8 cellular contexts compared by ENCODE assay signal in the genomic region with DNA sequence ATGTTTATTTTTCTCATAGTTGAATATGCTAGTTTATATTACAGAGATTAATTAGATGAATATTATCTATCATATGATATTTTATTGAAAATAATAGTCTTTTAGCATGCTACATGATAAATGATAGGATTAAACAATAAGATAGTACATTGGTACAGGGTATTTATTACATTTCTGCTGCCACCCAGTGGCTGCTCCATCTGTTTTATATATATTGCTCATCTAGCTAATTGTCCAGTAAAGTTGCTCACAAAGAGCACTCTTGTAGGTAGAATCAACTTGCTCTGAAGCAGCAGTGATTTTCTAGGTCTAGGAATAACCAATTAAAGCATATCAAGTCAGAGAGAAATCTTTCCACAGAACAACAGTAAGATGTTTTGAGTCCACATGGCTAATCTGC.
A peak's percentile ranks its signal among the peaks of the same experiment; 100 is the strongest.
DNase-seq lines count a peak whose midpoint lies in the region; ATAC-seq and TF ChIP-seq lines count a peak whose summit lies in the region.

No MANE protein-coding gene starts in this region.

- CTCF ChIA-PET in PC-9 (lab: Charles Lee) = interaction anchor here (0.8 kb wide), 1 partner anchor 529 kb away, joined by 6 read pairs; no protein-coding TSS in a partner anchor
- CTCF ChIA-PET in activated CD4-positive, alpha-beta memory T cell treated with anti-CD3 and anti-CD28 coated beads for 36 hours (lab: Charles Lee) = interaction anchor here (1.0 kb wide), 1 partner anchor 529 kb away, joined by 5 read pairs; no protein-coding TSS in a partner anchor

- intact Hi-C loops in heart left ventricle (cut with DNase I) = loop anchor here in 6 of 10 donors (2.0 to 5.0 kb wide), 5 partner anchors 319 to 529 kb away; a partner anchor contains a TSS
- intact Hi-C loops in cardiac septum (cut with DNase I) = no loop called here
- intact Hi-C loops in PC-9 (cut with micrococcal nuclease; ENCODE audit: unreplicated experiment) = no loop called here
- intact Hi-C loops in activated CD4-positive, alpha-beta memory T cell treated with anti-CD3 and anti-CD28 coated beads for 36 hours (cut with micrococcal nuclease) = loop anchor here (2.0 kb wide), 1 partner anchor 529 kb away; no protein-coding TSS in a partner anchor

- H3K4me1 Mint-ChIP-seq in T-helper 17 cell = no peaks in the 10 kb centered on the region
- no peaks in the 10 kb centered on the region for H3K4me1 Mint-ChIP-seq in activated CD4-positive, alpha-beta memory T cell treated with anti-CD3 and anti-CD28 coated beads for 36 hours (ENCODE audit: low read depth)

- peak in 2 of 4 donors; percentile 53 to 59 for ATAC-seq in heart left ventricle
- ATAC-seq in T-helper 17 cell = no peak
- ATAC-seq in HG03139 (IDR thresholded peaks at IDR 0.05; ENCODE audit: unreplicated experiment) = no peak

- no peak overlapping the region for H3K27ac ChIP-seq in heart left ventricle
- H3K27ac ChIP-seq in PC-9 = no peak overlapping the region

- DNase-seq in heart left ventricle = peak in 2 of 5 donors; percentile 26 to 43
- no peak for DNase-seq in cardiac septum (ENCODE audit: low spot score)
- DNase-seq in PC-9 = no peak
- DNase-seq in foreskin melanocyte = peak; percentile 11
- DNase-seq in T-helper 17 cell = no peak
- no peak for DNase-seq in activated CD4-positive, CD25-positive, alpha-beta regulatory T cell (lab: John Stamatoyannopoulos, UW)
- DNase-seq in activated CD4-positive, alpha-beta memory T cell treated with anti-CD3 and anti-CD28 coated beads for 36 hours = no peak

- no peaks in the 10 kb centered on the region for H3F3A ChIP-seq in PC-9 (ENCODE audit: insufficient read depth, low read depth)

- H3K4me3 Mint-ChIP-seq in T-helper 17 cell = no peak overlapping the region
- H3K4me3 Mint-ChIP-seq in activated CD4-positive, alpha-beta memory T cell treated with anti-CD3 and anti-CD28 coated beads for 36 hours = no peak overlapping the region

- no peaks in the 10 kb centered on the region for H3K79me2 ChIP-seq in PC-9 (ENCODE audit: low read depth)

- no peaks in the 10 kb centered on the region for H3K36me3 Mint-ChIP-seq in T-helper 17 cell (ENCODE audit: low read depth)
- H3K36me3 Mint-ChIP-seq in activated CD4-positive, alpha-beta memory T cell treated with anti-CD3 and anti-CD28 coated beads for 36 hours = no peaks in the 10 kb centered on the region

- no peaks in the 10 kb centered on the region for H3K9me3 Mint-ChIP-seq in activated CD4-positive, alpha-beta memory T cell treated with anti-CD3 and anti-CD28 coated beads for 36 hours

- BruUV-seq in PC-9 (replicated peaks; lab: Mats Ljungman, UMichigan) = no TSS peak

- H3K27ac Mint-ChIP-seq in T-helper 17 cell = no peak overlapping the region
- H3K27ac Mint-ChIP-seq in activated CD4-positive, alpha-beta memory T cell treated with anti-CD3 and anti-CD28 coated beads for 36 hours = no peak overlapping the region

- H3K4me1 ChIP-seq in heart left ventricle (peaks cover 0 to 3% (median 0%) of the 10 kb centered on the region in 12 donors), PC-9 (replicated peaks; ENCODE audit: insufficient read depth) (no peaks in the 10 kb centered on the region)

- H3K4me2 ChIP-seq in PC-9 = no peak overlapping the region

- TF ChIP-seq POLR2A in heart left ventricle (IDR thresholded peaks at IDR 0.05) = no peak

- H3K27me3 Mint-ChIP-seq in T-helper 17 cell = no peaks in the 10 kb centered on the region
- no peaks in the 10 kb centered on the region for H3K27me3 Mint-ChIP-seq in activated CD4-positive, alpha-beta memory T cell treated with anti-CD3 and anti-CD28 coated beads for 36 hours

- H3K4me3 ChIP-seq in heart left ventricle (no peak overlapping the region), PC-9 (no peak overlapping the region)

- H3K9me2 ChIP-seq in PC-9 (ENCODE audit: insufficient read depth) = no peaks in the 10 kb centered on the region

- H3K27me3 ChIP-seq in heart left ventricle (no peaks in the 10 kb centered on the region), PC-9 (ENCODE audit: insufficient read depth, low read depth) (no peaks in the 10 kb centered on the region)

- H2AFZ ChIP-seq in PC-9 = no peak overlapping the region

- POLR2A ChIA-PET in PC-9 (lab: Charles Lee; ENCODE audit: unreplicated experiment) = no interaction called here
- POLR2A ChIA-PET in activated CD4-positive, alpha-beta memory T cell treated with anti-CD3 and anti-CD28 coated beads for 36 hours (lab: Charles Lee) = no interaction called here

- H3K36me3 ChIP-seq in heart left ventricle (no peaks in the 10 kb centered on the region), PC-9 (ENCODE audit: low read depth) (no peaks in the 10 kb centered on the region)

- peak in 10 of 12 donors; percentile 7 to 50 (median 38) for TF ChIP-seq CTCF in heart left ventricle (IDR thresholded peaks at IDR 0.05)
- TF ChIP-seq CTCF in PC-9 (conservative IDR thresholded peaks at IDR 0.05) = peak; percentile 29; the same call in 1 of the 2 replicates

- no peaks in the 10 kb centered on the region for H4K20me1 ChIP-seq in PC-9 (ENCODE audit: insufficient read depth)

- peaks cover 0 to 3% (median 0%) of the 10 kb centered on the region in 12 donors for H3K9me3 ChIP-seq in heart left ventricle
- no peaks in the 10 kb centered on the region for H3K9me3 ChIP-seq in PC-9 (ENCODE audit: insufficient read depth, low read depth)
- no peaks in the 10 kb centered on the region for H3K9me3 ChIP-seq in T-helper 17 cell (ENCODE audit: control insufficient read depth, low read length, poor library complexity, severe bottlenecking)

Comparison
In these comparisons a context has a peak if more than half of its experiments do, and no peak if none do; other contexts are left out.
1. intact Hi-C loops: an anchor here in heart left ventricle (2.0 to 5.0 kb wide) and activated CD4-positive, alpha-beta memory T cell treated with anti-CD3 and anti-CD28 coated beads for 36 hours (2.0 kb wide); none called in cardiac septum and PC-9.